Comparison of ENCODE assay signal across 8 cellular contexts in the genomic region with DNA sequence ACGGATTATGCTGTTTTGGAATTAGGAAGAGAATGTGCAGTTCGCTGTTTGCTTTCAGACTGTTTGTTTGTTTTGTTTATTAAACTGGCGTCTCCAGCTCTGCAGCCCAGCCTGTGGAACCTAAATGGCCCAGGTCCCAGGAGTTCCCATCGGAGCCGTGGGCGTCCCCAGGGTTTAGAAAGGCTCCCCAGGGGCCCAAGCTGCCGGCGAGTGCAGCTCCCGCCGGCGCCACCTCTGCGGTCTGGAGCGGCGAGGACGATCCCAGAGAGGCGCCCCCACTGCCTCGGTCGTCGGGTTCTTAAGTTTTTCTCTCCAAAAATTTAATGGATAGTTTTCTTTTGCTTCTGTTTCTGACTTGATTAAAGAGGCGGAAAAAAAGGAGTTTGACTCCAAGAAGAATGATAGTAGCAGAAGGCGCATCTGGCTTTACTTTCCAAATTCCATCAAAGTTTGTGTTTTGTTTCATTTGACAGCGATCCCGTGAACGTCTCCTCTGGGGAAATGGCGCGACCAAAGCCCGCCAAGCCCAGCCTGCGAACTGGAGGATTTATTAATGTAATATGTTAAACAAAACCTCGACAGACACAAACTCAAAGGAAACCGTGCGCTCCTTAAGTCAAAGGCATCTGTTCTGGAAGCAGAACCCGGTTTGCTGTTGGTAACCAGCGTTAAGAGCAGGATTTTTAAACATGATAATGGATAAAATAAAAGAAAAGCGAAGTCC. TPM values are rescaled to one million over a fixed set of nuclear protein-coding genes. Genes with fewer than 3 reads are reported as not detected.
DNase-seq lines count a peak whose midpoint lies in the region; ATAC-seq and TF ChIP-seq lines count a peak whose summit lies in the region.

No MANE protein-coding gene starts in this region.

- no peaks in the 10 kb centered on the region for H3K9me3 ChIP-seq in DND-41 (ENCODE audit: insufficient read depth, low read length, severe bottlenecking)
- no peaks in the 10 kb centered on the region for H3K9me3 ChIP-seq in T-helper 17 cell (ENCODE audit: control insufficient read depth, low read length, poor library complexity, severe bottlenecking)
- no peaks in the 10 kb centered on the region for H3K9me3 ChIP-seq in neural cell (ENCODE audit: low read length)

- H3K4me3 ChIP-seq in DND-41 (ENCODE audit: low read depth in 1 of 2, low read length in 2 of 2) (peak overlapping the region; percentile 56 to 57; a peak in 3 of 4 replicates), foreskin fibroblast (ENCODE audit: low read depth in 1 of 2, low read length in 2 of 2) (peak overlapping the region; percentile 70 to 72), neural cell (ENCODE audit: low read length) (peak overlapping the region; percentile 77)

- H3K4me2 ChIP-seq in DND-41 (ENCODE audit: insufficient read depth, low read length) = peak overlapping the region; percentile 73
- peak overlapping the region; percentile 97 for H3K4me2 ChIP-seq in neural cell (ENCODE audit: low read length)

- H3K27me3 ChIP-seq in DND-41 (ENCODE audit: insufficient read depth, low read length, poor library complexity) = peaks cover 48% of the 10 kb centered on the region
- H3K27me3 ChIP-seq in neural cell (ENCODE audit: insufficient read depth, low read depth, low read length) = peaks cover 44% of the 10 kb centered on the region

- H3K4me1 ChIP-seq in DND-41 (ENCODE audit: insufficient read depth, low read length) = peaks cover 42% of the 10 kb centered on the region

- peaks cover 53% of the 10 kb centered on the region for H3K27me3 Mint-ChIP-seq in T-helper 17 cell

- TF ChIP-seq RAD21 in neural cell (conservative IDR thresholded peaks at IDR 0.05) = no peak

- H3K79me2 ChIP-seq in DND-41 (ENCODE audit: insufficient read depth, low read length) = no peaks in the 10 kb centered on the region
- H3K79me2 ChIP-seq in neural cell (replicated peaks; ENCODE audit: insufficient read depth, low read length) = peaks cover 24% of the 10 kb centered on the region

- peaks cover 6% of the 10 kb centered on the region for H3K4me1 Mint-ChIP-seq in T-helper 17 cell

- H3K36me3 ChIP-seq in DND-41 (ENCODE audit: insufficient read depth, low read length) = no peaks in the 10 kb centered on the region; the same call in 1 of the 2 replicates
- H3K36me3 ChIP-seq in neural cell (ENCODE audit: insufficient read depth, low read length) = no peaks in the 10 kb centered on the region

- peak overlapping the region; percentile 79 for H2AFZ ChIP-seq in DND-41 (ENCODE audit: low read depth, low read length)
- H2AFZ ChIP-seq in neural cell (ENCODE audit: low read depth, low read length) = peak overlapping the region; percentile 24

- peak overlapping the region; percentile 70 for H3K9ac ChIP-seq in DND-41 (ENCODE audit: low read depth, low read length)
- H3K9ac ChIP-seq in neural cell (ENCODE audit: low read length) = peak overlapping the region; percentile 57

- no peaks in the 10 kb centered on the region for H3K9me2 ChIP-seq in neural cell (ENCODE audit: insufficient read depth, low read length)

- H3K27ac ChIP-seq in DND-41 (ENCODE audit: low read length) (peak overlapping the region; percentile 19; the same call in 1 of the 2 replicates), neural cell (ENCODE audit: low read length) (peak overlapping the region; percentile 47)

- H3K4me3 Mint-ChIP-seq in T-helper 17 cell = peak overlapping the region; percentile 84

- peak; percentile 8 for TF ChIP-seq CTCF in DND-41 (IDR thresholded peaks at IDR 0.05; ENCODE audit: borderline replicate concordance, extremely low read depth, low read length, poor library complexity, severe bottlenecking)
- TF ChIP-seq CTCF in foreskin fibroblast (IDR thresholded peaks at IDR 0.05; ENCODE audit: low read depth, low read length) = no peak
- no peak for TF ChIP-seq CTCF in neural cell (IDR thresholded peaks at IDR 0.05; ENCODE audit: poor library complexity, severe bottlenecking)

- peak; percentile 38 for DNase-seq in DND-41
- DNase-seq in Kasumi-1 (lab: John Stamatoyannopoulos, UW) = peak; percentile 22 to 48
- DNase-seq in T-helper 17 cell = no peak
- DNase-seq in foreskin fibroblast = peak in 1 of 2 donors; percentile 66

- H3K27ac Mint-ChIP-seq in T-helper 17 cell = no peak overlapping the region

- no peaks in the 10 kb centered on the region for H3F3A ChIP-seq in neural cell (ENCODE audit: insufficient read depth, low read length, poor library complexity, severe bottlenecking)

- H3K36me3 Mint-ChIP-seq in T-helper 17 cell (ENCODE audit: low read depth) = peaks cover 2% of the 10 kb centered on the region

- TF ChIP-seq EP300 in neural cell (conservative IDR thresholded peaks at IDR 0.05; ENCODE audit: poor library complexity, severe bottlenecking) = no peak

- ATAC-seq in DND-41 (ENCODE audit: insufficient read depth, low read depth) (peak; percentile 0; the same call in 2 of the 3 replicates), T-helper 17 cell (no peak), GM21447 (IDR thresholded peaks at IDR 0.05; ENCODE audit: unreplicated experiment) (no peak), HG03439 (IDR thresholded peaks at IDR 0.05; ENCODE audit: unreplicated experiment) (no peak), HG03469 (IDR thresholded peaks at IDR 0.05; ENCODE audit: unreplicated experiment) (no peak)

- H4K20me1 ChIP-seq in DND-41 (ENCODE audit: insufficient read depth, low read length) (peaks cover 13% of the 10 kb centered on the region), neural cell (ENCODE audit: insufficient read depth) (no peaks in the 10 kb centered on the region)

TF ChIP-seq in neural cell, 6 proteins besides CTCF, POLR2A, EP300 and RAD21:
- TF ChIP-seq MXI1 (conservative IDR thresholded peaks at IDR 0.05; ENCODE audit: poor library complexity, severe bottlenecking) = no peak
- no peak for TF ChIP-seq SMC3 (conservative IDR thresholded peaks at IDR 0.05; ENCODE audit: poor library complexity)
- TF ChIP-seq TAF1 (IDR thresholded peaks at IDR 0.05; ENCODE audit: low read depth) = no peak
- TF ChIP-seq EZH2 (IDR thresholded peaks at IDR 0.05; ENCODE audit: borderline replicate concordance, insufficient read depth, low read length, poor library complexity, severe bottlenecking) = no peak
- TF ChIP-seq POLR2AphosphoS5 (IDR thresholded peaks at IDR 0.05) = no peak
- TF ChIP-seq, protein P1, sequence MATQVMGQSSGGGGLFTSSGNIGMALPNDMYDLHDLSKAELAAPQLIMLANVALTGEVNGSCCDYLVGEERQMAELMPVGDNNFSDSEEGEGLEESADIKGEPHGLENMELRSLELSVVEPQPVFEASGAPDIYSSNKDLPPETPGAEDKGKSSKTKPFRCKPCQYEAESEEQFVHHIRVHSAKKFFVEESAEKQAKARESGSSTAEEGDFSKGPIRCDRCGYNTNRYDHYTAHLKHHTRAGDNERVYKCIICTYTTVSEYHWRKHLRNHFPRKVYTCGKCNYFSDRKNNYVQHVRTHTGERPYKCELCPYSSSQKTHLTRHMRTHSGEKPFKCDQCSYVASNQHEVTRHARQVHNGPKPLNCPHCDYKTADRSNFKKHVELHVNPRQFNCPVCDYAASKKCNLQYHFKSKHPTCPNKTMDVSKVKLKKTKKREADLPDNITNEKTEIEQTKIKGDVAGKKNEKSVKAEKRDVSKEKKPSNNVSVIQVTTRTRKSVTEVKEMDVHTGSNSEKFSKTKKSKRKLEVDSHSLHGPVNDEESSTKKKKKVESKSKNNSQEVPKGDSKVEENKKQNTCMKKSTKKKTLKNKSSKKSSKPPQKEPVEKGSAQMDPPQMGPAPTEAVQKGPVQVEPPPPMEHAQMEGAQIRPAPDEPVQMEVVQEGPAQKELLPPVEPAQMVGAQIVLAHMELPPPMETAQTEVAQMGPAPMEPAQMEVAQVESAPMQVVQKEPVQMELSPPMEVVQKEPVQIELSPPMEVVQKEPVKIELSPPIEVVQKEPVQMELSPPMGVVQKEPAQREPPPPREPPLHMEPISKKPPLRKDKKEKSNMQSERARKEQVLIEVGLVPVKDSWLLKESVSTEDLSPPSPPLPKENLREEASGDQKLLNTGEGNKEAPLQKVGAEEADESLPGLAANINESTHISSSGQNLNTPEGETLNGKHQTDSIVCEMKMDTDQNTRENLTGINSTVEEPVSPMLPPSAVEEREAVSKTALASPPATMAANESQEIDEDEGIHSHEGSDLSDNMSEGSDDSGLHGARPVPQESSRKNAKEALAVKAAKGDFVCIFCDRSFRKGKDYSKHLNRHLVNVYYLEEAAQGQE (IDR thresholded peaks at IDR 0.05; ENCODE audit: borderline replicate concordance) = no peak

RNA-seq across cellular contexts. Expression of gene FZD1, which starts 0.7 kb away (rescaled TPM):
- total RNA-seq in T-helper 17 cell = under 1 TPM; 0.13 to 0.17 TPM
- polyA plus RNA-seq in neural cell = 2.9 and 3.7 TPM in 2 replicates
- polyA minus RNA-seq in neural cell = 10.0 and 10.3 TPM in 2 replicates

Comparison
In these comparisons a context has a peak if more than half of its experiments do, and no peak if none do; other contexts are left out.
1. DNase-seq: peak in DND-41 (single experiment) and Kasumi-1 (2 of 2); none in T-helper 17 cell (0 of 3).
2. Peak in every context shown above with its lines, with median percentiles within 50 percentile points of each other: H3K4me3 ChIP-seq.